33 cellular contexts compared by ENCODE assay signal in genomic region chr21:42353623-42354022, GRCh38. TPM values are rescaled to one million over a fixed set of nuclear protein-coding genes. Genes with fewer than 3 reads are reported as not detected.
"Had no signal": no experiment of that assay in that cellular context is flagged by ENCODE, and none has a peak within 500 bp of the region (broad histone marks: within the 10 kb centered on the region; RNA-seq: fewer than 3 reads in every experiment).

No MANE protein-coding gene starts in this region.

- H3K27me3 Mint-ChIP-seq: activated CD4-positive, alpha-beta T cell treated with anti-CD3 and anti-CD28 coated beads for 36 hours; activated naive CD8-positive, alpha-beta T cell had no signal

- DNase-seq: activated CD4-positive, alpha-beta T cell treated with anti-CD3 and anti-CD28 coated beads for 36 hours; activated CD4-positive, alpha-beta T cell treated with anti-CD3 and anti-CD28 coated beads, Interleukin-2, amount 50 U/mL, for 4 hours; activated CD4-positive, CD25-positive, alpha-beta regulatory T cell; activated CD8-positive, alpha-beta T cell treated with anti-CD3 and anti-CD28 coated beads, Interleukin-2, amount 10 ng/mL, durations not matched to agents 7 days and 5 days; activated gamma-delta T cell; activated naive CD4-positive, alpha-beta T cell treated with anti-CD3 and anti-CD28 coated beads for 36 hours; activated T-cell treated with anti-CD3 and anti-CD28 coated beads, Interleukin-2, amount 50 U/mL, for 1 hour; adrenal gland; anterior cingulate cortex; central memory CD4-positive, alpha-beta T cell; KG1; NCI-H1092 treated with DMSO at 0.1 percent for 48 hours; NCI-H1417 treated with DMSO at 0.1 percent for 48 hours; NCI-H1694; NCI-H2029; NCI-H2107; NCI-H2171 treated with DMSO at 0.1 percent for 48 hours; NCI-H226; NCI-H526; NCI-H82; Right ventricle myocardium superior; SJCRH30; SK-N-SH; T-helper 1 cell had no signal

- H3K27ac Mint-ChIP-seq: activated CD4-positive, alpha-beta T cell treated with anti-CD3 and anti-CD28 coated beads for 36 hours; activated CD8-positive, alpha-beta T cell treated with anti-CD3 and anti-CD28 coated beads, Interleukin-2, amount 10 ng/mL, durations not matched to agents 7 days and 5 days; activated naive CD4-positive, alpha-beta T cell treated with anti-CD3 and anti-CD28 coated beads for 36 hours; activated naive CD8-positive, alpha-beta T cell had no signal

- H3K4me3 ChIP-seq: adrenal gland, Peyer's patch, SJCRH30 had no signal

- H3K27me3 ChIP-seq: adrenal gland, Peyer's patch, SJCRH30 had no signal

- H3K36me3 ChIP-seq: adrenal gland, Peyer's patch, SJCRH30 had no signal

- H3K4me1 Mint-ChIP-seq: activated CD4-positive, alpha-beta T cell treated with anti-CD3 and anti-CD28 coated beads for 36 hours had no signal

- H3K9me3 ChIP-seq: adrenal gland, Peyer's patch, SJCRH30, SK-N-SH had no signal

- H3K27ac ChIP-seq: adrenal gland, Peyer's patch, RWPE1, SJCRH30, VCaP had no signal

- H3K4me1 ChIP-seq: adrenal gland, Peyer's patch, SJCRH30 had no signal

- H3K9ac ChIP-seq: SK-N-SH had no signal

- H3K4me3 Mint-ChIP-seq: activated CD4-positive, alpha-beta T cell treated with anti-CD3 and anti-CD28 coated beads for 36 hours; activated CD8-positive, alpha-beta T cell treated with anti-CD3 and anti-CD28 coated beads, Interleukin-2, amount 10 ng/mL, durations not matched to agents 7 days and 5 days; activated naive CD4-positive, alpha-beta T cell treated with anti-CD3 and anti-CD28 coated beads for 36 hours; activated naive CD8-positive, alpha-beta T cell had no signal

- ATAC-seq: activated CD4-positive, alpha-beta T cell treated with anti-CD3 and anti-CD28 coated beads for 36 hours; activated CD8-positive, alpha-beta T cell treated with anti-CD3 and anti-CD28 coated beads, Interleukin-2, amount 10 ng/mL, durations not matched to agents 7 days and 5 days had no signal

- H3K4me2 ChIP-seq: SK-N-SH had no signal

RNA-seq across cellular contexts. Expression of gene TFF2, which starts 2.8 kb away (rescaled TPM):
- total RNA-seq: activated CD4-positive, alpha-beta T cell treated with anti-CD3 and anti-CD28 coated beads for 36 hours; activated CD8-positive, alpha-beta T cell treated with anti-CD3 and anti-CD28 coated beads, Interleukin-2, amount 10 ng/mL, durations not matched to agents 7 days and 5 days; activated naive CD4-positive, alpha-beta T cell treated with anti-CD3 and anti-CD28 coated beads for 36 hours; adrenal gland; bronchial epithelial cell; chondrocyte; MCF 10A; NCI-H460; Right ventricle myocardium superior; SJCRH30; T-helper 2 cell treated with Interferon-gamma antibody and Interleukin-4, amounts not matched to agents 100 ng/mL and 5 ng/mL, for 36 hours had no signal
- polyA plus RNA-seq: SK-N-SH had no signal

RNA-seq across cellular contexts. Expression of gene TFF1, which starts 12.7 kb away (rescaled TPM):
- total RNA-seq: activated CD4-positive, alpha-beta T cell treated with anti-CD3 and anti-CD28 coated beads for 36 hours; activated CD8-positive, alpha-beta T cell treated with anti-CD3 and anti-CD28 coated beads, Interleukin-2, amount 10 ng/mL, durations not matched to agents 7 days and 5 days; activated naive CD4-positive, alpha-beta T cell treated with anti-CD3 and anti-CD28 coated beads for 36 hours; bronchial epithelial cell; chondrocyte; MCF 10A; NCI-H460; Right ventricle myocardium superior; SJCRH30; T-helper 2 cell treated with Interferon-gamma antibody and Interleukin-4, amounts not matched to agents 100 ng/mL and 5 ng/mL, for 36 hours had no signal
- polyA plus RNA-seq: SK-N-SH had no signal

RNA-seq across cellular contexts. Expression of gene TFF3, which starts 38.4 kb away (rescaled TPM):
- total RNA-seq: activated CD4-positive, alpha-beta T cell treated with anti-CD3 and anti-CD28 coated beads for 36 hours; activated CD8-positive, alpha-beta T cell treated with anti-CD3 and anti-CD28 coated beads, Interleukin-2, amount 10 ng/mL, durations not matched to agents 7 days and 5 days; activated naive CD4-positive, alpha-beta T cell treated with anti-CD3 and anti-CD28 coated beads for 36 hours; MCF 10A; NCI-H460; T-helper 2 cell treated with Interferon-gamma antibody and Interleukin-4, amounts not matched to agents 100 ng/mL and 5 ng/mL, for 36 hours had no signal
- polyA plus RNA-seq: SK-N-SH had no signal

RNA-seq across cellular contexts. Expression of gene TMPRSS3, which starts 42.2 kb away (rescaled TPM):
- total RNA-seq: chondrocyte, Right ventricle myocardium superior, SJCRH30 had no signal
- polyA plus RNA-seq: SK-N-SH had no signal

RNA-seq across cellular contexts. Expression of gene UBASH3A, which starts 50.1 kb away (rescaled TPM):
- total RNA-seq: bronchial epithelial cell, chondrocyte, MCF 10A, NCI-H460, Right ventricle myocardium superior, SJCRH30 had no signal
- polyA plus RNA-seq: SK-N-SH had no signal
